Comparison of ENCODE assay signal across 11 cellular contexts in genomic region chr3:42544492-42545283, GRCh38. TPM values are rescaled to one million over a fixed set of nuclear protein-coding genes. Genes with fewer than 3 reads are reported as not detected.
DNase-seq lines count a peak whose midpoint lies in the region; ATAC-seq and TF ChIP-seq lines count a peak whose summit lies in the region.
"Had no signal": no experiment of that assay in that cellular context is flagged by ENCODE, and none has a peak within 500 bp of the region (broad histone marks: within the 10 kb centered on the region; RNA-seq: fewer than 3 reads in every experiment).

No MANE protein-coding gene starts in this region.

- H3K27ac ChIP-seq in foreskin keratinocyte, result no peak overlapping the region
- H3K27ac ChIP-seq in testis, result no peak overlapping the region

- TF ChIP-seq CTCF in AG10803 (conservative IDR thresholded peaks at IDR 0.05; ENCODE audit: low read length) (peak; percentile 15; the same call in 1 of the 2 replicates), choroid plexus epithelial cell (conservative IDR thresholded peaks at IDR 0.05; ENCODE audit: low read depth, low read length) (peak; percentile 54), foreskin keratinocyte (conservative IDR thresholded peaks at IDR 0.05) (no peak), testis (IDR thresholded peaks at IDR 0.05) (no peak)

- H3K4me3 ChIP-seq in AG10803 (ENCODE audit: low read length), result no peak overlapping the region
- H3K4me3 ChIP-seq in choroid plexus epithelial cell (ENCODE audit: low read depth, low read length), result no peak overlapping the region
- H3K4me3 ChIP-seq in testis, result no peak overlapping the region

- DNase-seq in AG10803 (ENCODE audit: low read depth) (no peak), NCI-H2081 (lab: John Stamatoyannopoulos, UW) (peak; percentile 75 to 89), choroid plexus epithelial cell (ENCODE audit: low read depth) (peak; percentile 30), lung microvascular endothelial cell (ENCODE audit: low read depth in 2 of 2) (peak; percentile 10 to 56), foreskin keratinocyte (no peak), HUDEP-2 (lab: John Stamatoyannopoulos, UW; ENCODE audit: unreplicated experiment in 76 of 76) (no peak), testis (no peak)
- DNase-seq: hippocampal formation, NCI-H1048, T1000 had no signal

- 37 to 40% methylated on average over 10 to 12 of the region's 12 CpGs for WGBS in testis, 2 donors

- H3K27me3 ChIP-seq in foreskin keratinocyte (no peaks in the 10 kb centered on the region), testis (no peaks in the 10 kb centered on the region)

- no peaks in the 10 kb centered on the region for H3K9me3 ChIP-seq in testis

- TF ChIP-seq POLR2A in testis (IDR thresholded peaks at IDR 0.05), result no peak

- intact Hi-C loops in testis (cut with DNase I; ENCODE audit: low total_unique reads), result no loop called here

- H3K4me1 ChIP-seq in foreskin keratinocyte (no peaks in the 10 kb centered on the region), testis (peaks cover 4% of the 10 kb centered on the region)

- no peak for ATAC-seq in foreskin keratinocyte
- ATAC-seq in HG02970 (IDR thresholded peaks at IDR 0.05; ENCODE audit: low FRiP score, unreplicated experiment), result no peak

- no peaks in the 10 kb centered on the region for H3K36me3 ChIP-seq in testis (ENCODE audit: low read depth, missing control alignments)

RNA-seq across cellular contexts. Expression of gene SEC22C, which starts 37.1 kb away (rescaled TPM):
- total RNA-seq in lung microvascular endothelial cell, result 63.6 and 95.6 TPM in 2 replicates
- 54.8 and 59.8 TPM in 2 replicates for total RNA-seq in foreskin keratinocyte
- 34.9 and 40.5 TPM in 2 replicates for polyA plus RNA-seq in foreskin keratinocyte
- 10 to 100 TPM; 61.0 to 66.0 TPM for total RNA-seq in testis
- 86.3 TPM for polyA plus RNA-seq in testis (ENCODE audit: insufficient read depth, low read depth, low replicate concordance)

RNA-seq across cellular contexts. Expression of gene VIPR1, which starts 42.2 kb away (rescaled TPM):
- total RNA-seq in lung microvascular endothelial cell (under 0.01 TPM in 1 of 2 replicates, not detected in the other), foreskin keratinocyte (2.8 and 3.2 TPM in 2 replicates), testis (10 to 100 TPM in 1 of 2 donors, 1 to 10 TPM in 1; 4.6 to 10.2 TPM)
- polyA plus RNA-seq in foreskin keratinocyte (1.9 and 2.3 TPM in 2 replicates), testis (ENCODE audit: insufficient read depth, low read depth, low replicate concordance) (3.4 TPM)

RNA-seq across cellular contexts. Expression of gene SS18L2, which starts 46.0 kb away (rescaled TPM):
- 27.9 and 35.3 TPM in 2 replicates for total RNA-seq in lung microvascular endothelial cell
- total RNA-seq in foreskin keratinocyte, result 27.2 and 31.9 TPM in 2 replicates
- 41.9 and 50.1 TPM in 2 replicates for polyA plus RNA-seq in foreskin keratinocyte
- 10 to 100 TPM; 12.9 to 18.4 TPM for total RNA-seq in testis
- 15.6 TPM for polyA plus RNA-seq in testis (ENCODE audit: insufficient read depth, low read depth, low replicate concordance)

RNA-seq across cellular contexts. Expression of gene NKTR, which starts 55.8 kb away (rescaled TPM):
- total RNA-seq in lung microvascular endothelial cell, result 27.0 and 46.0 TPM in 2 replicates
- 24.7 and 26.9 TPM in 2 replicates for total RNA-seq in foreskin keratinocyte
- polyA plus RNA-seq in foreskin keratinocyte, result 3.3 and 3.5 TPM in 2 replicates
- 100 to 1,000 TPM; 175 to 203 TPM for total RNA-seq in testis
- 42.2 TPM for polyA plus RNA-seq in testis (ENCODE audit: insufficient read depth, low read depth, low replicate concordance)

Comparison
In these comparisons a context has a peak if more than half of its experiments do, and no peak if none do; other contexts are left out.
1. DNase-seq: peak in NCI-H2081 (2 of 2), choroid plexus epithelial cell (single experiment) and lung microvascular endothelial cell (2 of 2); none in AG10803 (single experiment), foreskin keratinocyte (0 of 2), HUDEP-2 (0 of 76) and testis (single experiment).
2. CTCF ChIP-seq: peak in AG10803 (single experiment) and choroid plexus epithelial cell (single experiment); none in foreskin keratinocyte (single experiment) and testis (0 of 3).